13 cellular contexts compared by ENCODE assay signal in genomic region chr17:82299452-82299851, GRCh38. TPM values are rescaled to one million over a fixed set of nuclear protein-coding genes. Genes with fewer than 3 reads are reported as not detected.
DNase-seq lines count a peak whose midpoint lies in the region; ATAC-seq and TF ChIP-seq lines count a peak whose summit lies in the region.
"Had no signal": no experiment of that assay in that cellular context is flagged by ENCODE, and none has a peak within 500 bp of the region (broad histone marks: within the 10 kb centered on the region; RNA-seq: fewer than 3 reads in every experiment).

No MANE protein-coding gene starts in this region.

- CTCF ChIA-PET in activated CD4-positive, alpha-beta T cell treated with anti-CD3 and anti-CD28 coated beads, Interleukin-2, amount 10 ng/mL, durations not matched to agents 7 days and 5 days (lab: Charles Lee) = interaction anchor here (1.1 to 7.7 kb wide), 3 partner anchors 24 to 364 kb away, joined by 3 to 58 read pairs (median 13); no protein-coding TSS in a partner anchor

- H3K4me1 ChIP-seq in esophagus squamous epithelium = peaks cover 33 to 85% (median 49%) of the 10 kb centered on the region in 3 donors

- no peaks in the 10 kb centered on the region for H3K36me3 ChIP-seq in esophagus squamous epithelium
- H3K36me3 ChIP-seq: heart left ventricle had no signal

- H3K9me3 ChIP-seq in esophagus squamous epithelium = no peaks in the 10 kb centered on the region
- H3K9me3 ChIP-seq: heart left ventricle had no signal

- peak; percentile 10 for ATAC-seq in stimulated activated naive CD8-positive, alpha-beta T cell treated with anti-CD3 and anti-CD28 coated beads, Interleukin-15, Interleukin-2, amounts not matched to agents 100 U/mL and 50 U/mL, for 24 hours
- ATAC-seq in GM18909 (IDR thresholded peaks at IDR 0.05; ENCODE audit: poor library complexity, unreplicated experiment) = no peak
- no peak for ATAC-seq in GM21786 (IDR thresholded peaks at IDR 0.05; ENCODE audit: unreplicated experiment)
- ATAC-seq: heart left ventricle had no signal

- POLR2A ChIA-PET in activated CD4-positive, alpha-beta T cell treated with anti-CD3 and anti-CD28 coated beads, Interleukin-2, amount 10 ng/mL, durations not matched to agents 7 days and 5 days (lab: Charles Lee) = no interaction called here

- H3K9me3 Mint-ChIP-seq in activated CD4-positive, alpha-beta T cell treated with anti-CD3 and anti-CD28 coated beads, Interleukin-2, amount 10 ng/mL, durations not matched to agents 7 days and 5 days = no peaks in the 10 kb centered on the region
- H3K9me3 Mint-ChIP-seq in glutamatergic neuron (ENCODE audit: unreplicated experiment) = peaks cover 8% of the 10 kb centered on the region

- WGBS in esophagus squamous epithelium, 2 donors = 83 to 85% methylated on average over 10 of the region's 10 CpGs

- intact Hi-C loops in esophagus squamous epithelium (cut with DNase I) = no loop called here

- TF ChIP-seq POLR2A in esophagus squamous epithelium (IDR thresholded peaks at IDR 0.05) = no peak

- H3K27ac ChIP-seq in esophagus squamous epithelium = peak overlapping the region; percentile 89 to 99 (median 91)
- H3K27ac ChIP-seq: GM23248 had no signal

- peaks cover 85% of the 10 kb centered on the region for H3K4me1 Mint-ChIP-seq in activated CD4-positive, alpha-beta T cell treated with anti-CD3 and anti-CD28 coated beads, Interleukin-2, amount 10 ng/mL, durations not matched to agents 7 days and 5 days
- H3K4me1 Mint-ChIP-seq in glutamatergic neuron (ENCODE audit: low read depth, unreplicated experiment) = peaks cover 8% of the 10 kb centered on the region

- H3K27me3 Mint-ChIP-seq in activated CD4-positive, alpha-beta T cell treated with anti-CD3 and anti-CD28 coated beads, Interleukin-2, amount 10 ng/mL, durations not matched to agents 7 days and 5 days = no peaks in the 10 kb centered on the region
- H3K27me3 Mint-ChIP-seq in glutamatergic neuron (ENCODE audit: unreplicated experiment) = peaks cover 3% of the 10 kb centered on the region

- H3K27me3 ChIP-seq in esophagus squamous epithelium = peaks cover 0 to 41% (median 0%) of the 10 kb centered on the region in 4 donors
- H3K27me3 ChIP-seq: dorsolateral prefrontal cortex had no signal

- peak overlapping the region; percentile 90 for H3K4me3 Mint-ChIP-seq in activated CD4-positive, alpha-beta T cell treated with anti-CD3 and anti-CD28 coated beads, Interleukin-2, amount 10 ng/mL, durations not matched to agents 7 days and 5 days
- no peak overlapping the region for H3K4me3 Mint-ChIP-seq in glutamatergic neuron (ENCODE audit: unreplicated experiment)

- peak overlapping the region; percentile 100 for H3K27ac Mint-ChIP-seq in activated CD4-positive, alpha-beta T cell treated with anti-CD3 and anti-CD28 coated beads, Interleukin-2, amount 10 ng/mL, durations not matched to agents 7 days and 5 days
- H3K27ac Mint-ChIP-seq in glutamatergic neuron (ENCODE audit: unreplicated experiment) = no peak overlapping the region

- H3K4me3 ChIP-seq in esophagus squamous epithelium = no peak overlapping the region
- H3K4me3 ChIP-seq: GM23248 had no signal

- no peak for TF ChIP-seq CTCF in esophagus squamous epithelium (IDR thresholded peaks at IDR 0.05)
- TF ChIP-seq CTCF in glutamatergic neuron (IDR thresholded peaks at IDR 0.05; ENCODE audit: partially characterized antibody, unreplicated experiment) = no peak

- peak; percentile 75 for DNase-seq in activated CD8-positive, alpha-beta memory T cell treated with anti-CD3 and anti-CD28 coated beads, Interleukin-2, amount 50 U/mL, for 48 hours
- DNase-seq in activated CD8-positive, alpha-beta memory T cell treated with anti-CD3 and anti-CD28 coated beads, Interleukin-2, amount 50 U/mL, for 4 hours = no peak
- DNase-seq in activated CD4-positive, alpha-beta T cell treated with anti-CD3 and anti-CD28 coated beads, Interleukin-2, amount 10 ng/mL, durations not matched to agents 7 days and 5 days = peak; percentile 55
- DNase-seq in esophagus squamous epithelium (lab: John Stamatoyannopoulos, UW) = no peak
- DNase-seq in stimulated activated naive CD8-positive, alpha-beta T cell treated with anti-CD3 and anti-CD28 coated beads, Interleukin-15, Interleukin-2, amounts not matched to agents 100 U/mL and 50 U/mL, for 24 hours = peak; percentile 66
- DNase-seq in glutamatergic neuron = no peak
- DNase-seq: dorsolateral prefrontal cortex, GF-D8, GM23248, heart left ventricle, NCI-H2171 had no signal

- H3K36me3 Mint-ChIP-seq in activated CD4-positive, alpha-beta T cell treated with anti-CD3 and anti-CD28 coated beads, Interleukin-2, amount 10 ng/mL, durations not matched to agents 7 days and 5 days (ENCODE audit: low read depth) = peaks cover 1% of the 10 kb centered on the region
- no peaks in the 10 kb centered on the region for H3K36me3 Mint-ChIP-seq in glutamatergic neuron (ENCODE audit: unreplicated experiment)

RNA-seq across cellular contexts. Expression of gene CD7, which starts 18.0 kb away (rescaled TPM):
- total RNA-seq in activated CD4-positive, alpha-beta T cell treated with anti-CD3 and anti-CD28 coated beads, Interleukin-2, amount 10 ng/mL, durations not matched to agents 7 days and 5 days = 100 to 1,000 TPM; 285 to 292 TPM
- total RNA-seq in esophagus squamous epithelium (1 to 10 TPM; 3.0 to 4.4 (median 4.1) TPM), glutamatergic neuron (ENCODE audit: unreplicated experiment) (0.27 TPM)

RNA-seq across cellular contexts. Expression of gene CSNK1D, which starts 26.0 kb away (rescaled TPM):
- 100 to 1,000 TPM; 115 to 142 TPM for total RNA-seq in activated CD4-positive, alpha-beta T cell treated with anti-CD3 and anti-CD28 coated beads, Interleukin-2, amount 10 ng/mL, durations not matched to agents 7 days and 5 days
- 100 to 1,000 TPM in 1 of 4 donors, 10 to 100 TPM in 3; 24.6 to 102 (median 57.1) TPM for total RNA-seq in esophagus squamous epithelium
- 211 TPM for total RNA-seq in glutamatergic neuron (ENCODE audit: unreplicated experiment)

RNA-seq across cellular contexts. Expression of gene SECTM1, which starts 34.1 kb away (rescaled TPM):
- 10 to 100 TPM; 16.4 TPM for total RNA-seq in activated CD4-positive, alpha-beta T cell treated with anti-CD3 and anti-CD28 coated beads, Interleukin-2, amount 10 ng/mL, durations not matched to agents 7 days and 5 days
- 10 to 100 TPM in 1 of 4 donors, 1 to 10 TPM in 3; 4.3 to 19.5 (median 6.5) TPM for total RNA-seq in esophagus squamous epithelium
- 0.29 TPM for total RNA-seq in glutamatergic neuron (ENCODE audit: unreplicated experiment)

RNA-seq across cellular contexts. Expression of gene TEX19, which starts 59.6 kb away (rescaled TPM):
- total RNA-seq in activated CD4-positive, alpha-beta T cell treated with anti-CD3 and anti-CD28 coated beads, Interleukin-2, amount 10 ng/mL, durations not matched to agents 7 days and 5 days = under 1 TPM in 1 of 2 experiments, not detected in 1; 0.10 TPM
- total RNA-seq in esophagus squamous epithelium (not detected), glutamatergic neuron (ENCODE audit: unreplicated experiment) (not detected)
- total RNA-seq: dorsolateral prefrontal cortex, GM23248, heart left ventricle had no signal

Comparison
In these comparisons a context has a peak if more than half of its experiments do, and no peak if none do; other contexts are left out.
1. DNase-seq: peak in activated CD8-positive, alpha-beta memory T cell treated with anti-CD3 and anti-CD28 coated beads, Interleukin-2, amount 50 U/mL, for 48 hours (single experiment), activated CD4-positive, alpha-beta T cell treated with anti-CD3 and anti-CD28 coated beads, Interleukin-2, amount 10 ng/mL, durations not matched to agents 7 days and 5 days (single experiment) and stimulated activated naive CD8-positive, alpha-beta T cell treated with anti-CD3 and anti-CD28 coated beads, Interleukin-15, Interleukin-2, amounts not matched to agents 100 U/mL and 50 U/mL, for 24 hours (single experiment); none in activated CD8-positive, alpha-beta memory T cell treated with anti-CD3 and anti-CD28 coated beads, Interleukin-2, amount 50 U/mL, for 4 hours (single experiment), esophagus squamous epithelium (single experiment) and glutamatergic neuron (single experiment).
2. RNA of gene CD7, which starts 18.0 kb away (total RNA-seq): 285 to 292 TPM in activated CD4-positive, alpha-beta T cell treated with anti-CD3 and anti-CD28 coated beads, Interleukin-2, amount 10 ng/mL, durations not matched to agents 7 days and 5 days; 3.0 to 4.4 TPM in esophagus squamous epithelium and 0.27 TPM in glutamatergic neuron (single experiment); every median in the first group is over 10 times any median in the second.